ENCODE assay signal across 11 cellular contexts in genomic region chr2:226185613-226186211, GRCh38.
DNase-seq lines count a peak whose midpoint lies in the region; ATAC-seq lines count a peak whose summit lies in the region.
"Had no signal": no experiment of that assay in that cellular context is flagged by ENCODE, and none has a peak within 500 bp of the region (broad histone marks: within the 10 kb centered on the region; RNA-seq: fewer than 3 reads in every experiment).

No MANE protein-coding gene starts in this region.

- WGBS in mesodermal cell (ENCODE audit: insufficient coverage in 2 of 2), 2 experiments = 100% methylated on average over 1 of the region's 3 CpGs; no CpG with 5 or more reads in 1 of the 2 experiments

- H3K9me3 Mint-ChIP-seq in T-cell = no peaks in the 10 kb centered on the region

- no peaks in the 10 kb centered on the region for H3K4me1 Mint-ChIP-seq in T-cell
- H3K4me1 Mint-ChIP-seq: CD4-positive, alpha-beta memory T cell had no signal

- ATAC-seq in T-cell (replicated peaks in 1 of 4) = no peak
- ATAC-seq in left lobe of liver = no peak

- no peaks in the 10 kb centered on the region for H3K27me3 ChIP-seq in ACC112 (ENCODE audit: insufficient read depth, low read length)

- DNase-seq in HT-29 (ENCODE audit: low spot score) (peak; percentile 39), astrocyte of the hippocampus (ENCODE audit: low read depth, low spot score) (peak; percentile 91), T-cell (no peak), NCI-H2107 (lab: John Stamatoyannopoulos, UW) (no peak), UCSD-AML1 (lab: John Stamatoyannopoulos, UW; ENCODE audit: unreplicated experiment) (no peak), left lobe of liver (ENCODE audit: low spot score) (no peak)
- DNase-seq: CD4-positive, alpha-beta memory T cell; dorsolateral prefrontal cortex; NCI-H526 treated with DMSO at 0.1 percent for 48 hours had no signal

- H3K79me2 ChIP-seq in ACC112 (ENCODE audit: control insufficient read depth, insufficient read depth, low read length, unreplicated experiment) = peaks cover 3% of the 10 kb centered on the region

- H3K36me3 ChIP-seq in ACC112 (ENCODE audit: insufficient read depth, low read length) = peaks cover 8% of the 10 kb centered on the region
- H3K36me3 ChIP-seq in mesodermal cell (ENCODE audit: control insufficient read depth, insufficient read depth, low read length) = no peaks in the 10 kb centered on the region

- H3K4me1 ChIP-seq in ACC112 (ENCODE audit: control insufficient read depth, insufficient read depth, low read length, unreplicated experiment) (peaks cover 51% of the 10 kb centered on the region), mesodermal cell (ENCODE audit: control insufficient read depth, insufficient read depth, low read length, poor library complexity, severe bottlenecking) (peaks cover 44% of the 10 kb centered on the region)

- H3K4me3 Mint-ChIP-seq in T-cell = no peak overlapping the region
- H3K4me3 Mint-ChIP-seq: CD4-positive, alpha-beta memory T cell had no signal

- peak overlapping the region; percentile 98 for H3K27ac ChIP-seq in ACC112 (ENCODE audit: low read depth, low read length)
- H3K27ac ChIP-seq in mesodermal cell (ENCODE audit: low read depth, low read length, severe bottlenecking) = peak overlapping the region; percentile 85

- CTCF ChIA-PET in T-cell (lab: Charles Lee) = no interaction called here

- peak overlapping the region; percentile 16 for H2AFZ ChIP-seq in ACC112 (ENCODE audit: low read length, unreplicated experiment)

- POLR2A ChIA-PET in T-cell (lab: Charles Lee) = no interaction called here

- H3K36me3 Mint-ChIP-seq in T-cell = no peaks in the 10 kb centered on the region
- H3K36me3 Mint-ChIP-seq: CD4-positive, alpha-beta memory T cell had no signal

- H3K9me3 ChIP-seq in mesodermal cell (ENCODE audit: control insufficient read depth, low read length) = no peaks in the 10 kb centered on the region

- no peak overlapping the region for H3K27ac Mint-ChIP-seq in T-cell
- H3K27ac Mint-ChIP-seq: CD4-positive, alpha-beta memory T cell had no signal

- peak overlapping the region; percentile 77 for H3K4me3 ChIP-seq in ACC112 (ENCODE audit: low read depth, low read length)
- no peak overlapping the region for H3K4me3 ChIP-seq in mesodermal cell (ENCODE audit: extremely low read depth, insufficient read depth, low read length, poor library complexity, severe bottlenecking)

- H3K27me3 Mint-ChIP-seq in T-cell = peaks cover 7 to 25% of the 10 kb centered on the region in 2 donors

Comparison
In these comparisons a context has a peak if more than half of its experiments do, and no peak if none do; other contexts are left out.
1. DNase-seq: peak in HT-29 (single experiment) and astrocyte of the hippocampus (single experiment); none in T-cell (0 of 34), NCI-H2107 (single experiment), UCSD-AML1 (single experiment) and left lobe of liver (single experiment).